23 cellular contexts compared by ENCODE assay signal in the genomic region with DNA sequence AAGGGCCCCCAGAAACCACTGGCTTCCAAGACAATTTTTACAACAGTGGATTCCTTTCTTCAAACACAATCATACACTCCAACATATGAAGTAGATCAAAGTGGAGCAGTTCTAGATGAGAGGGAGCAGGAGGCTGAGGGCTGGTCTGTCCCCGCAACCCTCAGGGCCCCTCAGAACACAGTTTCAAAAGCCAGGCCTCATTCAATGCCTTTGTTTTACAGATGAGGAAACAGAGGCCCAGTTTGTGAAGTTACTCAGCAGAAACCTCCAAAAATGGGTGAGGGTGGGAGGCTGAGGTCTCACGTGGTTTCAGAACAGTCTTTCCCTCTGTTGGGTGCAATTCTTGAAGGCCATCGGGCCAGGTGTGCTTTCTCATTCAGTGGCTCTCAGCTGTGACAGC.
DNase-seq lines count a peak whose midpoint lies in the region; ATAC-seq, FAIRE-seq and TF ChIP-seq lines count a peak whose summit lies in the region.
"Had no signal": no experiment of that assay in that cellular context is flagged by ENCODE, and none has a peak within 500 bp of the region (broad histone marks: within the 10 kb centered on the region; RNA-seq: fewer than 3 reads in every experiment).

No MANE protein-coding gene starts in this region.

- H3K4me1 Mint-ChIP-seq in nephron progenitor cell, result peaks cover 44% of the 10 kb centered on the region
- H3K4me1 Mint-ChIP-seq: CD14-positive monocyte had no signal

- no peak overlapping the region for H3K4me3 Mint-ChIP-seq in nephron progenitor cell
- H3K4me3 Mint-ChIP-seq: CD14-positive monocyte had no signal

- peaks cover 22% of the 10 kb centered on the region for H3K36me3 Mint-ChIP-seq in nephron progenitor cell (ENCODE audit: low read depth)
- H3K36me3 Mint-ChIP-seq: CD14-positive monocyte had no signal

- peaks cover 42% of the 10 kb centered on the region for H3K4me1 ChIP-seq in ACC112 (ENCODE audit: control insufficient read depth, insufficient read depth, low read length, unreplicated experiment)
- H3K4me1 ChIP-seq in adipocyte (ENCODE audit: control insufficient read depth, insufficient read depth, low read length), result peaks cover 38% of the 10 kb centered on the region
- no peaks in the 10 kb centered on the region for H3K4me1 ChIP-seq in pancreas
- no peaks in the 10 kb centered on the region for H3K4me1 ChIP-seq in hepatocyte (ENCODE audit: insufficient read depth)
- H3K4me1 ChIP-seq: Peyer's patch had no signal

- H3K9me3 ChIP-seq in adipocyte (ENCODE audit: control insufficient read depth, low read length) (no peaks in the 10 kb centered on the region), pancreas (no peaks in the 10 kb centered on the region), hepatocyte (ENCODE audit: low read depth) (no peaks in the 10 kb centered on the region)
- H3K9me3 ChIP-seq: Peyer's patch had no signal

- no peaks in the 10 kb centered on the region for H3K79me2 ChIP-seq in ACC112 (ENCODE audit: control insufficient read depth, insufficient read depth, low read length, unreplicated experiment)
- H3K79me2 ChIP-seq in hepatocyte, result no peaks in the 10 kb centered on the region

- no peak for ATAC-seq in pancreas
- ATAC-seq: HepG2, Right ventricle myocardium inferior had no signal

- peak overlapping the region; percentile 71 for H3K9ac ChIP-seq in adipocyte (ENCODE audit: low read length)

- TF ChIP-seq CTCF in nephron progenitor cell (IDR thresholded peaks at IDR 0.05) (no peak), pancreas (IDR thresholded peaks at IDR 0.05) (no peak), hepatocyte (IDR thresholded peaks at IDR 0.05; ENCODE audit: poor library complexity) (no peak)

- H3K4me2 ChIP-seq in hepatocyte, result no peak overlapping the region

- DNase-seq in DMS53 (lab: John Stamatoyannopoulos, UW) (peak; percentile 28), DMS53 treated with DMSO at 0.1 percent for 48 hours (lab: John Stamatoyannopoulos, UW; ENCODE audit: unreplicated experiment) (no peak), adipocyte (ENCODE audit: low read depth) (no peak), nephron progenitor cell (no peak), pancreas (no peak), hepatocyte (ENCODE audit: low spot score) (no peak), kidney glomerular epithelial cell (lab: John Stamatoyannopoulos, UW) (no peak)
- DNase-seq: COR-L47; DMS 273 treated with DMSO at 0.1 percent for 48 hours; GDM1; GOT3; KBM-7; NCI-H1105; NCI-H1694; NCI-H446 treated with DMSO at 0.1 percent for 48 hours; NK-92 treated with Interleukin-12 subunit alpha and Interleukin-12 subunit beta, amount 100 ng/mL, for 24 hours; Peyer's patch had no signal

- peak overlapping the region; percentile 61 for H3K27ac Mint-ChIP-seq in nephron progenitor cell
- H3K27ac Mint-ChIP-seq: CD14-positive monocyte had no signal

- no peak overlapping the region for H2AFZ ChIP-seq in ACC112 (ENCODE audit: low read length, unreplicated experiment)
- no peak overlapping the region for H2AFZ ChIP-seq in hepatocyte

- intact Hi-C loops in pancreas (cut with DNase I), result no loop called here

- H3K9me2 ChIP-seq in hepatocyte (replicated peaks; ENCODE audit: insufficient read depth), result no peaks in the 10 kb centered on the region

- H3K4me3 ChIP-seq in ACC112 (ENCODE audit: low read depth, low read length), result no peak overlapping the region
- H3K4me3 ChIP-seq in adipocyte (ENCODE audit: low read length), result no peak overlapping the region
- no peak overlapping the region for H3K4me3 ChIP-seq in pancreas
- H3K4me3 ChIP-seq in hepatocyte, result no peak overlapping the region
- H3K4me3 ChIP-seq: Peyer's patch had no signal

- no peaks in the 10 kb centered on the region for H4K20me1 ChIP-seq in hepatocyte (ENCODE audit: insufficient read depth, poor library complexity, severe bottlenecking)

- peaks cover 56% of the 10 kb centered on the region for H3K9me3 Mint-ChIP-seq in nephron progenitor cell

- H3K36me3 ChIP-seq in ACC112 (ENCODE audit: insufficient read depth, low read length), result no peaks in the 10 kb centered on the region
- no peaks in the 10 kb centered on the region for H3K36me3 ChIP-seq in adipocyte (ENCODE audit: control insufficient read depth, insufficient read depth, low read length, severe bottlenecking)
- H3K36me3 ChIP-seq in pancreas, result no peaks in the 10 kb centered on the region
- no peaks in the 10 kb centered on the region for H3K36me3 ChIP-seq in hepatocyte (replicated peaks; ENCODE audit: insufficient read depth, low read depth)
- H3K36me3 ChIP-seq: Peyer's patch had no signal

- 70 to 80% methylated on average over 3 of the region's 3 CpGs for WGBS in pancreas, 2 donors
- WGBS in hepatocyte (ENCODE audit: low lambda C conversion rate, missing lambda C conversion rate), result 94% methylated on average over 3 of the region's 3 CpGs

- no peaks in the 10 kb centered on the region for H3K27me3 ChIP-seq in ACC112 (ENCODE audit: insufficient read depth, low read length)
- no peaks in the 10 kb centered on the region for H3K27me3 ChIP-seq in adipocyte (replicated peaks; ENCODE audit: control insufficient read depth, insufficient read depth, low read length)
- no peaks in the 10 kb centered on the region for H3K27me3 ChIP-seq in pancreas
- H3K27me3 ChIP-seq in hepatocyte, result no peaks in the 10 kb centered on the region
- H3K27me3 ChIP-seq: Peyer's patch had no signal

- H3K27ac ChIP-seq in ACC112 (ENCODE audit: low read depth, low read length), result peak overlapping the region; percentile 97
- no peak overlapping the region for H3K27ac ChIP-seq in pancreas
- no peak overlapping the region for H3K27ac ChIP-seq in hepatocyte
- H3K27ac ChIP-seq: 22Rv1, Peyer's patch had no signal

- H3K27me3 Mint-ChIP-seq in nephron progenitor cell (ENCODE audit: low read depth, poor library complexity), result peaks cover 9% of the 10 kb centered on the region

- no peak for FAIRE-seq in pancreas (lab: Jason Lieb, UNC)
- FAIRE-seq: GM19239, HepG2 had no signal
